Comparison of ENCODE assay signal across 15 cellular contexts in genomic region chr7:35760082-35760770, GRCh38.
"Had no signal": no experiment of that assay in that cellular context is flagged by ENCODE, and none has a peak within 500 bp of the region (broad histone marks: within the 10 kb centered on the region; RNA-seq: fewer than 3 reads in every experiment).

No MANE protein-coding gene starts in this region.

- ATAC-seq: activated CD4-positive, CD25-positive, alpha-beta regulatory T cell treated with anti-CD3 and anti-CD28 coated beads, Interleukin-2, amount 50 U/mL, for 24 hours; effector memory CD8-positive, alpha-beta T cell; stimulated activated effector memory CD8-positive, alpha-beta T cell treated with anti-CD3 and anti-CD28 coated beads, Interleukin-12 subunit alpha, Interleukin-12 subunit beta, amount 100 ng/mL, for 72 hours; upper lobe of right lung had no signal

- DNase-seq: activated CD4-positive, alpha-beta memory T cell treated with anti-CD3 and anti-CD28 coated beads for 36 hours; activated gamma-delta T cell; activated T-cell treated with anti-CD3 and anti-CD28 coated beads, Interleukin-2, amount 50 U/mL, for 48 hours; anterior cingulate cortex; cortex of kidney; effector memory CD8-positive, alpha-beta T cell; immature natural killer cell; mesendoderm; SW 1271; upper lobe of right lung had no signal

- H3K9me3 ChIP-seq: upper lobe of right lung had no signal

- H3K27me3 ChIP-seq: upper lobe of right lung had no signal

- H3K36me3 ChIP-seq: upper lobe of right lung had no signal

- H3K4me3 ChIP-seq: smooth muscle cell, upper lobe of right lung had no signal

- H3K27ac ChIP-seq: epithelial cell of prostate had no signal

- FAIRE-seq: bronchial epithelial cell had no signal
